ENCODE assay signal across 21 cellular contexts in genomic region chr6:17871169-17871479, GRCh38.
A peak's percentile ranks its signal among the peaks of the same experiment; 100 is the strongest.
DNase-seq lines count a peak whose midpoint lies in the region; TF ChIP-seq lines count a peak whose summit lies in the region.
"Had no signal": no experiment of that assay in that cellular context is flagged by ENCODE, and none has a peak within 500 bp of the region (broad histone marks: within the 10 kb centered on the region; RNA-seq: fewer than 3 reads in every experiment).

No MANE protein-coding gene starts in this region.

- in situ Hi-C loops in GM23248 (cut with MboI) = no loop called here

- H3F3A ChIP-seq in GM23248 (ENCODE audit: insufficient read depth) = peaks cover 61% of the 10 kb centered on the region

- no peak overlapping the region for H2AFZ ChIP-seq in GM23248
- H2AFZ ChIP-seq: GM23338 had no signal

- H3K27ac Mint-ChIP-seq in endothelial cell (ENCODE audit: unreplicated experiment) = no peak overlapping the region
- H3K27ac Mint-ChIP-seq: B cell, GM23338 had no signal

- TF ChIP-seq CTCF in endothelial cell (IDR thresholded peaks at IDR 0.05; ENCODE audit: unreplicated experiment) = no peak
- no peak for TF ChIP-seq CTCF in tibial artery (IDR thresholded peaks at IDR 0.05)

- peak; percentile 32 for DNase-seq in NCI-H2171 treated with DMSO at 0.1 percent for 48 hours (lab: John Stamatoyannopoulos, UW)
- no peak for DNase-seq in NCI-H2171 (lab: John Stamatoyannopoulos, UW)
- peak; percentile 76 for DNase-seq in NCI-H446 treated with DMSO at 0.1 percent for 48 hours (lab: John Stamatoyannopoulos, UW)
- no peak for DNase-seq in substantia nigra (lab: John Stamatoyannopoulos, UW)
- DNase-seq in GM23248 = no peak
- no peak for DNase-seq in endothelial cell (ENCODE audit: low spot score)
- DNase-seq in tibial artery = no peak
- DNase-seq: DMS79, KBM-7, NCI-H1092, NCI-H1436 treated with DMSO at 0.1 percent for 48 hours, NCI-H2029 treated with DMSO at 0.1 percent for 48 hours, NCI-H526 treated with DMSO at 0.1 percent for 48 hours had no signal

- 92 to 100% methylated on average over 1 of the region's 1 CpG for WGBS in GM23248 (ENCODE audit: low coverage in 1 of 2, low lambda C conversion rate in 2 of 2, missing lambda C conversion rate in 2 of 2), 2 experiments

- H3K36me3 Mint-ChIP-seq in endothelial cell (ENCODE audit: low read depth, unreplicated experiment) = peaks cover 36% of the 10 kb centered on the region

- H3K9me3 ChIP-seq in GM23248 (ENCODE audit: low read depth) = no peaks in the 10 kb centered on the region
- no peaks in the 10 kb centered on the region for H3K9me3 ChIP-seq in tibial artery
- H3K9me3 ChIP-seq: HAP-1, SJSA1 had no signal

- H3K4me3 ChIP-seq in GM23248 (no peak overlapping the region), tibial artery (no peak overlapping the region)
- H3K4me3 ChIP-seq: GM23338, HAP-1, SJSA1 had no signal

- H3K27me3 ChIP-seq in GM23248 (replicated peaks; ENCODE audit: insufficient read depth) (no peaks in the 10 kb centered on the region), tibial artery (no peaks in the 10 kb centered on the region)
- H3K27me3 ChIP-seq: SJSA1 had no signal

- H3K79me2 ChIP-seq in GM23248 (ENCODE audit: insufficient read depth) = peaks cover 30% of the 10 kb centered on the region

- H3K9ac ChIP-seq in GM23248 = no peak overlapping the region

- H3K27ac ChIP-seq in cingulate gyrus (ENCODE audit: low read depth, low read length) = peak overlapping the region; percentile 62
- peak overlapping the region; percentile 31 for H3K27ac ChIP-seq in substantia nigra (ENCODE audit: low read depth, low read length, poor library complexity, severe bottlenecking)
- no peak overlapping the region for H3K27ac ChIP-seq in GM23248
- no peak overlapping the region for H3K27ac ChIP-seq in tibial artery
- H3K27ac ChIP-seq: 22Rv1, HL-60, SJSA1 had no signal

- H3K36me3 ChIP-seq in GM23248 (ENCODE audit: low read depth) = no peaks in the 10 kb centered on the region
- no peaks in the 10 kb centered on the region for H3K36me3 ChIP-seq in tibial artery
- H3K36me3 ChIP-seq: SJSA1 had no signal

- H3K9me3 Mint-ChIP-seq in endothelial cell (ENCODE audit: unreplicated experiment) = no peaks in the 10 kb centered on the region
- H3K9me3 Mint-ChIP-seq: CD14-positive monocyte, GM23338 had no signal

- H3K9me2 ChIP-seq in GM23248 (ENCODE audit: insufficient read depth) = no peaks in the 10 kb centered on the region

- no peaks in the 10 kb centered on the region for H4K20me1 ChIP-seq in GM23248 (ENCODE audit: insufficient read depth)

- H3K4me2 ChIP-seq in GM23248 (ENCODE audit: unreplicated experiment) = no peak overlapping the region
- H3K4me2 ChIP-seq: GM23338 had no signal

- H3K4me1 Mint-ChIP-seq in endothelial cell (ENCODE audit: unreplicated experiment) = peaks cover 31% of the 10 kb centered on the region

- no peak overlapping the region for H3K4me3 Mint-ChIP-seq in endothelial cell (ENCODE audit: unreplicated experiment)
- H3K4me3 Mint-ChIP-seq: B cell, CD14-positive monocyte, GM23338 had no signal

- intact Hi-C loops in tibial artery (cut with DNase I; ENCODE audit: low total_unique reads) = no loop called here

- peaks cover 62% of the 10 kb centered on the region for H3K4me1 ChIP-seq in GM23248 (ENCODE audit: insufficient read depth)
- peaks cover 0 to 71% (median 13%) of the 10 kb centered on the region in 4 donors for H3K4me1 ChIP-seq in tibial artery

- peaks cover 2% of the 10 kb centered on the region for H3K27me3 Mint-ChIP-seq in endothelial cell (ENCODE audit: unreplicated experiment)
- H3K27me3 Mint-ChIP-seq: B cell had no signal

Comparison
In these comparisons a context has a peak if more than half of its experiments do, and no peak if none do; other contexts are left out.
1. DNase-seq: peak in NCI-H2171 treated with DMSO at 0.1 percent for 48 hours (single experiment) and NCI-H446 treated with DMSO at 0.1 percent for 48 hours (single experiment); none in NCI-H2171 (single experiment), substantia nigra (0 of 49), GM23248 (single experiment), endothelial cell (single experiment) and tibial artery (0 of 2).
2. H3K27ac ChIP-seq: peak in cingulate gyrus (single experiment) and substantia nigra (single experiment); none in GM23248 (single experiment) and tibial artery (0 of 2).